Comparison of ENCODE assay signal across 15 cellular contexts in the genomic region with DNA sequence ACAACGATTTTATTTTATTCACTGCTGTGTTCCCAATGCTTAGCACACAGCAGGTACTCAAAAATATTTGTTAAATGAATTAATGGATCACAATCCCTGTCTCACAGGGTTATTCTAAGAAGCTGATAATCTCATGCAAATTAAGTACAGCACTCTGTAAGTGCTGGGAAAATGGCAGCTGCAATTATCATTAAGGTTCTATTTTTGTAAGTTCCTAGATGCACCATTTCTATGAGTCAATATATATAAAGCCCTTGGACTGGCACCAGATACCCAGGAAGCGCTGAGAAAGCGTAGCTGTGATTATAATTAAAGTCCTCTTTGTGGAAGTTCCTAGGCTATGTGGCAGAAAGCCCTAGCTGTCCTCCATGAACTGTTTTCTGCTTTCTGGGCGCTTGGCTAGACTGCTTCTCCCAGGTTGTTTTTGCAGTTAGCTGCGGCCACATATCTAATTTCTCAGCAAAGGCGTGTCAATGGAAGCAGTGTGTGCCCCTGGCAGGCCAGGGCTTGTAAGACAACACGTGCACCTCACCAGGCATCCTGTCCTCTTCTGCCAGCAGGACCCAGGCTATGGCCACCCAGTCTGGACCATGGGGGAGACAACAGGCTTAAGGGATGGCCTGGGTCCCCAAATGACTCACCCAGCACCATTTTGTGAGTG. TPM values are rescaled to one million over a fixed set of nuclear protein-coding genes. Genes with fewer than 3 reads are reported as not detected.
DNase-seq lines count a peak whose midpoint lies in the region; ATAC-seq, FAIRE-seq and TF ChIP-seq lines count a peak whose summit lies in the region.
"Had no signal": no experiment of that assay in that cellular context is flagged by ENCODE, and none has a peak within 500 bp of the region (broad histone marks: within the 10 kb centered on the region; RNA-seq: fewer than 3 reads in every experiment).

No MANE protein-coding gene starts in this region.

- peak overlapping the region; percentile 54 for H3K27ac Mint-ChIP-seq in activated naive CD8-positive, alpha-beta T cell
- H3K27ac Mint-ChIP-seq: WTC11 had no signal

- TF ChIP-seq CTCF in foreskin keratinocyte (conservative IDR thresholded peaks at IDR 0.05) (no peak), MM.1S (IDR thresholded peaks at IDR 0.05; ENCODE audit: low read length) (no peak)

- H3K9me3 Mint-ChIP-seq in activated naive CD8-positive, alpha-beta T cell (ENCODE audit: low read depth) = no peaks in the 10 kb centered on the region
- H3K9me3 Mint-ChIP-seq: activated naive CD4-positive, alpha-beta T cell treated with anti-CD3 and anti-CD28 coated beads, Interleukin-2, amount 50 U/mL, for 72 hours; CD4-positive, alpha-beta memory T cell; T-cell; WTC11 had no signal

- DNase-seq in NCI-H2081 (lab: John Stamatoyannopoulos, UW) = peak; percentile 52 to 72
- no peak for DNase-seq in NCI-H2081 treated with DMSO at 0.1 percent for 48 hours (lab: John Stamatoyannopoulos, UW)
- peak; percentile 27 to 58 for DNase-seq in foreskin keratinocyte
- DNase-seq in superior temporal gyrus (ENCODE audit: extremely low spot score) = peak; percentile 56
- no peak for DNase-seq in MM.1S
- no peak for DNase-seq in RKO (ENCODE audit: low spot score)
- no peak for DNase-seq in HTR-8/SVneo (ENCODE audit: insufficient read length, low spot score)
- DNase-seq: CD4-positive, alpha-beta memory T cell; stimulated activated CD4-positive, alpha-beta T cell treated with anti-CD3 and anti-CD28 coated beads, Interleukin-2, amount 100 ng/mL, for 24 hours; T-cell had no signal

- H3K9ac ChIP-seq in MM.1S (ENCODE audit: low read length) = no peak overlapping the region

- no peak overlapping the region for H2AFZ ChIP-seq in MM.1S (ENCODE audit: low read length)

- H3K9me3 ChIP-seq in MM.1S (replicated peaks; ENCODE audit: insufficient read depth, low read length) = no peaks in the 10 kb centered on the region

- H3F3A ChIP-seq in MM.1S (ENCODE audit: insufficient read depth, low read length) = no peaks in the 10 kb centered on the region

- H3K27ac ChIP-seq in foreskin keratinocyte (peak overlapping the region; percentile 26), MM.1S (ENCODE audit: low read length) (no peak overlapping the region)
- H3K27ac ChIP-seq: 22Rv1 had no signal

- H3K9me2 ChIP-seq in MM.1S (replicated peaks; ENCODE audit: insufficient read depth, low read length) = no peaks in the 10 kb centered on the region

- H3K36me3 Mint-ChIP-seq in activated naive CD8-positive, alpha-beta T cell = no peaks in the 10 kb centered on the region
- H3K36me3 Mint-ChIP-seq: activated naive CD4-positive, alpha-beta T cell treated with anti-CD3 and anti-CD28 coated beads, Interleukin-2, amount 50 U/mL, for 72 hours had no signal

- FAIRE-seq in HTR-8/SVneo (lab: Jason Lieb, UNC) = no peak
- FAIRE-seq: urothelium cell line had no signal

- no peaks in the 10 kb centered on the region for H3K27me3 Mint-ChIP-seq in activated naive CD8-positive, alpha-beta T cell
- H3K27me3 Mint-ChIP-seq: CD4-positive, alpha-beta memory T cell; T-cell had no signal

- H3K4me1 ChIP-seq in foreskin keratinocyte = peaks cover 10% of the 10 kb centered on the region
- H3K4me1 ChIP-seq in MM.1S (ENCODE audit: low read length) = no peaks in the 10 kb centered on the region

- ATAC-seq in foreskin keratinocyte = peak; percentile 61
- ATAC-seq: activated naive CD4-positive, alpha-beta T cell treated with anti-CD3 and anti-CD28 coated beads, Interleukin-2, amount 50 U/mL, for 72 hours; WTC11 had no signal

- peaks cover 6% of the 10 kb centered on the region for H3K4me1 Mint-ChIP-seq in activated naive CD8-positive, alpha-beta T cell (ENCODE audit: low read depth)

- peaks cover 5% of the 10 kb centered on the region; the same call in 1 of the 2 replicates for H3K79me2 ChIP-seq in MM.1S (ENCODE audit: low read length)

- H3K36me3 ChIP-seq in MM.1S (replicated peaks; ENCODE audit: insufficient read depth, low read length) = no peaks in the 10 kb centered on the region

- H3K4me3 Mint-ChIP-seq in activated naive CD8-positive, alpha-beta T cell = no peak overlapping the region
- H3K4me3 Mint-ChIP-seq: CD4-positive, alpha-beta memory T cell; T-cell; WTC11 had no signal

- H3K27me3 ChIP-seq in foreskin keratinocyte (no peaks in the 10 kb centered on the region), MM.1S (replicated peaks; ENCODE audit: insufficient read depth, low read length) (no peaks in the 10 kb centered on the region)

- no peak overlapping the region for H3K4me2 ChIP-seq in MM.1S (ENCODE audit: low read depth, low read length)

- H4K20me1 ChIP-seq in MM.1S (ENCODE audit: insufficient read depth, low read length) = no peaks in the 10 kb centered on the region

- H3K4me3 ChIP-seq in MM.1S (ENCODE audit: low read length) = no peak overlapping the region

RNA-seq across cellular contexts. Expression of gene SRRM5, which starts 5.2 kb away (rescaled TPM):
- 0.04 and 0.14 TPM in 2 replicates for total RNA-seq in foreskin keratinocyte
- 0.03 and 0.07 TPM in 2 replicates for polyA plus RNA-seq in foreskin keratinocyte

RNA-seq across cellular contexts. Expression of gene ZNF576, which starts 10.3 kb away (rescaled TPM):
- total RNA-seq in foreskin keratinocyte = 12.0 and 12.8 TPM in 2 replicates
- polyA plus RNA-seq in foreskin keratinocyte = 18.2 and 18.8 TPM in 2 replicates

RNA-seq across cellular contexts. Expression of gene IRGQ, which starts 10.8 kb away (rescaled TPM):
- 14.8 and 15.8 TPM in 2 replicates for total RNA-seq in foreskin keratinocyte
- polyA plus RNA-seq in foreskin keratinocyte = 7.1 and 8.0 TPM in 2 replicates

RNA-seq across cellular contexts. Expression of gene ZNF428, which starts 12.7 kb away (rescaled TPM):
- total RNA-seq in foreskin keratinocyte = 21.5 and 25.8 TPM in 2 replicates
- polyA plus RNA-seq in foreskin keratinocyte = 35.3 and 40.7 TPM in 2 replicates

RNA-seq across cellular contexts. Expression of gene PINLYP, which starts 31.1 kb away (rescaled TPM):
- 16.6 and 19.5 TPM in 2 replicates for total RNA-seq in foreskin keratinocyte
- polyA plus RNA-seq in foreskin keratinocyte = 20.2 and 22.6 TPM in 2 replicates

Comparison
In these comparisons a context has a peak if more than half of its experiments do, and no peak if none do; other contexts are left out.
1. DNase-seq: peak in NCI-H2081 (2 of 2), foreskin keratinocyte (2 of 2) and superior temporal gyrus (single experiment); none in NCI-H2081 treated with DMSO at 0.1 percent for 48 hours (single experiment), MM.1S (single experiment), RKO (single experiment) and HTR-8/SVneo (single experiment).